ENCODE assay signal across 8 cellular contexts in the genomic region with DNA sequence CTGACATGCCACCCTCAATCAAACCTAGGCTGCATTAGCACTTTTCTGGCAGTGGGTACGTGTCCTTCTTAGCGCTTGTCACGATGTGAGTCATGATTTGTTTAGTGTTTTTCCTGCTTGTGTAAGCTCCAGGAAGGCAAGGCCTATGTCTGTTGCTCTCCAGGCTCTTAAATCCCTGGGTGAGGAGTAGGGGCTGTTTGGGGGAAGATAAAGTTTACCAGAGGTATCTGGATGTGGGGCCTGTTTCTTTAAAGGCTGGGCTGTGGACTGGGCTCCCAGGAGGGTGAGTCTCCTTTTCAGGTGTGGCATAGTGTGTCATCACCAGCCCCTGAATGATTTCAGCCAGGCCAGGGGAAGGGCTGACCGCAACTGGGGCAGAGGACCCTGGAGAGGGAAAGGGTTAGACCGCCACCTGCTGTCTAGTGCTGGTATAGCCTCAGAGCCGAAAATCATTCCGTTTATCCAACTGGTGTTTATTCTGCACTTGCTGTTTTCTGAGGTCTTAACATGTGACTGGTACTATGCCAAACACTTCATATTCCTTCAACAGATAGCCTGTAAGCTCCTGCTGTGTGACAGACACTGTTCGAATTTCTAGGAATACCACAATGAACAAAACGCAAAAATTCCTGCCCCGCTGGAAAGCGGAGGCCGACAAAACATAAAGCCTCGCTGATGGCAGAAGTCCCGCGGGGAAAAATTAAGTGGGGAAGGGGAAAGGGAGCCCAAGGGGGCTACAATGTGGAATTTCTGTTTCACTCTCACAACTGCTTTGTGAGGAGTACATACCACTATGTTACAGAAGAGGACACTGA. TPM values are rescaled to one million over a fixed set of nuclear protein-coding genes. Genes with fewer than 3 reads are reported as not detected.
DNase-seq lines count a peak whose midpoint lies in the region; ATAC-seq and TF ChIP-seq lines count a peak whose summit lies in the region.

No MANE protein-coding gene starts in this region.

- H3K4me3 ChIP-seq in SJSA1 (no peak overlapping the region), trophoblast cell (ENCODE audit: low read depth, low read length) (no peak overlapping the region)

- H2BK12ac ChIP-seq in trophoblast cell (ENCODE audit: low read length) = no peak overlapping the region

- H3K36me3 Mint-ChIP-seq in type B pancreatic cell = no peaks in the 10 kb centered on the region

- H3K27ac ChIP-seq in SJSA1 (peak overlapping the region; percentile 57), trophoblast cell (ENCODE audit: low read depth, low read length) (peak overlapping the region; percentile 7)

- peak overlapping the region; percentile 95 for H3K27ac Mint-ChIP-seq in type B pancreatic cell

- H3K4me1 ChIP-seq in SJSA1 (replicated peaks) (peaks cover 19% of the 10 kb centered on the region), trophoblast cell (ENCODE audit: control insufficient read depth in 1 of 2, insufficient read depth in 2 of 2, low read length in 2 of 2) (peaks cover 12% of the 10 kb centered on the region in 2 experiments)

- H3K4me2 ChIP-seq in trophoblast cell (ENCODE audit: low read length) = no peak overlapping the region

- H2BK120ac ChIP-seq in trophoblast cell (ENCODE audit: insufficient read depth, low read length, poor library complexity) = no peak overlapping the region

- H3K27me3 ChIP-seq in SJSA1 (replicated peaks) (no peaks in the 10 kb centered on the region), trophoblast cell (ENCODE audit: insufficient read depth, low read length) (no peaks in the 10 kb centered on the region)

- H4K12ac ChIP-seq in trophoblast cell (ENCODE audit: low read depth, low read length) = no peak overlapping the region

- in situ Hi-C loops in KBM-7 (cut with MboI; ENCODE audit: low pct_unique_long_range_greater_than_20kb, low sequenced_read_pairs) = no loop called here

- peak overlapping the region; percentile 17 for H3K4ac ChIP-seq in trophoblast cell (ENCODE audit: low read depth, low read length)

- no peak overlapping the region for H3K23ac ChIP-seq in trophoblast cell (ENCODE audit: low read length)

- H3K9me3 ChIP-seq in SJSA1 (replicated peaks) (no peaks in the 10 kb centered on the region), trophoblast cell (ENCODE audit: insufficient read depth, low read depth, low read length) (no peaks in the 10 kb centered on the region)

- H3K36me3 ChIP-seq in SJSA1 (peaks cover 21% of the 10 kb centered on the region), trophoblast cell (ENCODE audit: control insufficient read depth in 1 of 2, insufficient read depth in 2 of 2, low read length in 2 of 2) (peaks cover 35 to 44% of the 10 kb centered on the region in 2 experiments)

- H3K9me3 Mint-ChIP-seq in type B pancreatic cell = no peaks in the 10 kb centered on the region

- no peak overlapping the region for H4K8ac ChIP-seq in trophoblast cell (ENCODE audit: low read depth, low read length)

- no peak overlapping the region for H3K18ac ChIP-seq in trophoblast cell (ENCODE audit: low read length)

- no peak overlapping the region for H3K9ac ChIP-seq in trophoblast cell (ENCODE audit: low read length)

- H2BK5ac ChIP-seq in trophoblast cell (ENCODE audit: low read depth, low read length, poor library complexity) = no peak overlapping the region

- no peak for ATAC-seq in GM21723 (IDR thresholded peaks at IDR 0.05; ENCODE audit: unreplicated experiment)

- peaks cover 2% of the 10 kb centered on the region for H3K79me1 ChIP-seq in trophoblast cell (ENCODE audit: low read length)

- no peak overlapping the region for H4K91ac ChIP-seq in trophoblast cell (ENCODE audit: low read depth, low read length)

- H3K79me2 ChIP-seq in trophoblast cell (ENCODE audit: control insufficient read depth, insufficient read depth, low read length, poor library complexity) = no peaks in the 10 kb centered on the region

- DNase-seq in GM04503 (ENCODE audit: low read depth) (peak; percentile 60), KBM-7 (peak; percentile 79), SJSA1 (ENCODE audit: low read depth in 1 of 2, low spot score in 2 of 2) (peak; percentile 84 to 94), globus pallidus (ENCODE audit: low spot score) (peak; percentile 40), trophoblast cell (peak; percentile 84 to 94), type B pancreatic cell (ENCODE audit: extremely low spot score, unreplicated experiment) (no peak)
- DNase-seq in activated naive CD4-positive, alpha-beta T cell (lab: John Stamatoyannopoulos, UW) = peak; percentile 12 to 66 (median 54)

- no peak overlapping the region for H3K14ac ChIP-seq in trophoblast cell (ENCODE audit: low read length)

- no peak overlapping the region for H2AK5ac ChIP-seq in trophoblast cell (ENCODE audit: low read length)

- H3K4me1 Mint-ChIP-seq in type B pancreatic cell (ENCODE audit: unreplicated experiment) = peaks cover 9% of the 10 kb centered on the region

- no peaks in the 10 kb centered on the region for H3K27me3 Mint-ChIP-seq in type B pancreatic cell

- TF ChIP-seq CTCF in type B pancreatic cell (conservative IDR thresholded peaks at IDR 0.05) = peak; percentile 96

- H3K4me3 Mint-ChIP-seq in type B pancreatic cell = peak overlapping the region; percentile 41

- WGBS in trophoblast cell (ENCODE audit: extremely low coverage, insufficient coverage, insufficient read length) = no CpG with 5 or more reads among the region's 15 CpGs

- no peak overlapping the region for H2AFZ ChIP-seq in trophoblast cell (ENCODE audit: insufficient read depth, low read length, poor library complexity)

RNA-seq across cellular contexts. Expression of a gene that starts 9.7 kb away (rescaled TPM):
- total RNA-seq in SJSA1 (2014; rRNA removed; shearing (Covaris generic)) = 10.4 and 16.6 TPM in 2 replicates
- 70.9 and 79.7 TPM in 2 replicates for polyA plus RNA-seq in trophoblast cell (2013)
- total RNA-seq in type B pancreatic cell (ENCODE audit: low replicate concordance) = 77.7 and 118 TPM in 2 replicates

RNA-seq across cellular contexts. Expression of a gene that starts 49.8 kb away (rescaled TPM):
- total RNA-seq in SJSA1 (2014; rRNA removed; shearing (Covaris generic)) = 0.24 TPM in 1 of 2 replicates, not detected in the other
- 2.1 and 2.5 TPM in 2 replicates for polyA plus RNA-seq in trophoblast cell (2013)
- total RNA-seq in type B pancreatic cell (ENCODE audit: low replicate concordance) = 16.4 and 18.8 TPM in 2 replicates

Comparison
In these comparisons a context has a peak if more than half of its experiments do, and no peak if none do; other contexts are left out.
1. RNA of a gene that starts 49.8 kb away (total RNA-seq): 16.4 to 18.8 TPM in type B pancreatic cell; 0.24 TPM in SJSA1; every median in the first group is over 10 times any median in the second.